8 cellular contexts compared by ENCODE assay signal in the genomic region with DNA sequence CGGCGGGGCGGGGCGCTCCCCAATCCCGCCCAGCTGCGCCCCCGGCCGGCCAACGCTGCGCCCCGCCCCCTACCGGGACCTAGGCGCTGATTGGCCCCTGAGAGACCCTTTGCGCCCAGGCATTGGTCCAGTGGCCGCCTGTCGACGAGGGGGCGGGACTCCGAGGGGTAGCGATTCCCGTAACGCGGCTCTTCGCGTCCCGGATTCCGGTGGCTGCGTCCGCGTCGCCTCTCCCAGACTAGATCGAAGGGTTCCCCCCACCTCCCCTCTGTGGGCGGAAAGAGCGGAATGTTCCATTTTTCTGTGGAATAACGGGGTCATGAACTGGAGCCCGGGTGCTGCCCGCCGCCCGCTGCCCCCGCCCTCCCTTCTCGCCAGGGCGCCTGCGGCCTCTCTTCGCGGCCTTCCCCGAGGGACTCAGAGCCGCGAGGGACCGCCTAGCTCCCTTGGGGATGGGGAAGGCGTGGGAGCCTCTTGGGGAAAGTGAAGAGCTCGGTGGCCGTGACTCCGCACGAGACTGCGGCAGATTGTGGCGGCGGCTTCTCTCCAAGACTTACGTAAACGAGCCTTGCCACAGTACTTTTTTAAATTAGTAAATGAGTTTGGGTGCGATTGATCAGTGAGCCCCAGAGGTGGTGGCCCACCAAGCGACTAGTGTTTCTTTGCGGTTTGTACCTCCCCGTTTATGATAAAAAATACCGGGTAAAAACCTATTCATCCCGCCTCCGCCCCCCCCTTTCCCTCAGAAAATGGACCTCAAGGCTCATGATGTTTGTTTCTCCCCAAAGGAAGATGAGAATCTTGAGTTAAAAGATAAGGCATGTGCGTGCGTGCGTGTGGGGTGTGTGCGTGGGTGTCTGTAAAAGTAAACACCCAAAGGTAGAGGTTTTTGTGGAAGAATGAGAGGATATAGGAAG. TPM values are rescaled to one million over a fixed set of nuclear protein-coding genes. Genes with fewer than 3 reads are reported as not detected.
A peak's percentile ranks its signal among the peaks of the same experiment; 100 is the strongest.
DNase-seq lines count a peak whose midpoint lies in the region; ATAC-seq and TF ChIP-seq lines count a peak whose summit lies in the region.

No MANE protein-coding gene starts in this region.

- TF ChIP-seq CTCF in NB4 (IDR thresholded peaks at IDR 0.05; ENCODE audit: low read depth, low read length) (no peak), testis (IDR thresholded peaks at IDR 0.05) (peak in 2 of 3 experiments; percentile 4 to 25)

- DNase-seq in NB4 (ENCODE audit: low read depth) = peak; percentile 96
- DNase-seq in SK-N-DZ (ENCODE audit: low spot score) = peak; percentile 96
- peak; percentile 77 for DNase-seq in glomerular endothelial cell (ENCODE audit: extremely low read depth, low read depth, low spot score)
- DNase-seq in occipital lobe (lab: John Stamatoyannopoulos, UW) = peak; percentile 97
- peak; percentile 98 for DNase-seq in testis

- peak overlapping the region; percentile 99 for H3K27ac Mint-ChIP-seq in activated naive CD4-positive, alpha-beta T cell treated with anti-CD3 and anti-CD28 coated beads, Interleukin-2, amount 50 U/mL, for 24 hours

- peaks cover 27% of the 10 kb centered on the region for H3K4me1 ChIP-seq in testis

- H3K9me3 ChIP-seq in testis = no peaks in the 10 kb centered on the region

- H3K4me3 ChIP-seq in GM08714 (ENCODE audit: low read length) (peak overlapping the region; percentile 82), NB4 (ENCODE audit: low read depth, low read length) (peak overlapping the region; percentile 65), testis (peak overlapping the region; percentile 75 to 95)

- peak overlapping the region; percentile 98 to 99 for H3K27ac ChIP-seq in testis

- no peaks in the 10 kb centered on the region for H3K36me3 ChIP-seq in testis (ENCODE audit: low read depth, missing control alignments)

- TF ChIP-seq POLR2A in NB4 (IDR thresholded peaks at IDR 0.05; ENCODE audit: extremely low read depth, insufficient read length) = peak; percentile 59
- peak; percentile 67 for TF ChIP-seq POLR2A in testis (IDR thresholded peaks at IDR 0.05)

- peaks cover 15% of the 10 kb centered on the region for H3K36me3 Mint-ChIP-seq in activated naive CD4-positive, alpha-beta T cell treated with anti-CD3 and anti-CD28 coated beads, Interleukin-2, amount 50 U/mL, for 24 hours

- no peaks in the 10 kb centered on the region for H3K9me3 Mint-ChIP-seq in activated naive CD4-positive, alpha-beta T cell treated with anti-CD3 and anti-CD28 coated beads, Interleukin-2, amount 50 U/mL, for 24 hours

- peak overlapping the region; percentile 98 for H3K4me3 Mint-ChIP-seq in activated naive CD4-positive, alpha-beta T cell treated with anti-CD3 and anti-CD28 coated beads, Interleukin-2, amount 50 U/mL, for 24 hours

- H3K27me3 ChIP-seq in testis = no peaks in the 10 kb centered on the region

- peak; percentile 94 for ATAC-seq in HG02588 (IDR thresholded peaks at IDR 0.05; ENCODE audit: unreplicated experiment)

- intact Hi-C loops in testis (cut with DNase I; ENCODE audit: low total_unique reads) = no loop called here

- peaks cover 53% of the 10 kb centered on the region for H3K4me1 Mint-ChIP-seq in activated naive CD4-positive, alpha-beta T cell treated with anti-CD3 and anti-CD28 coated beads, Interleukin-2, amount 50 U/mL, for 24 hours

- WGBS in testis, 2 donors = 0% methylated on average over 31 to 69 of the region's 70 CpGs

- H3K27me3 Mint-ChIP-seq in activated naive CD4-positive, alpha-beta T cell treated with anti-CD3 and anti-CD28 coated beads, Interleukin-2, amount 50 U/mL, for 24 hours = no peaks in the 10 kb centered on the region

RNA-seq across cellular contexts. Expression of a gene that starts 0.5 kb away (rescaled TPM):
- polyA plus RNA-seq in SK-N-DZ (2014; cell fraction: cytosol; rRNA removed) = 12.0 and 13.2 TPM in 2 replicates
- 8.9 and 11.2 TPM in 2 replicates for polyA plus RNA-seq in SK-N-DZ (2014; cell fraction: nucleus; rRNA removed)
- 301 and 434 TPM in 2 replicates for total RNA-seq in glomerular endothelial cell
- 32.0 TPM for total RNA-seq in occipital lobe
- 10 to 100 TPM; 83.1 to 98.2 TPM for total RNA-seq in testis
- polyA plus RNA-seq in testis (ENCODE audit: insufficient read depth, low read depth, low replicate concordance) = 63.0 TPM

Comparison
In these comparisons a context has a peak if more than half of its experiments do, and no peak if none do; other contexts are left out.
1. Peak in every context shown above with its lines: DNase-seq, ATAC-seq, H3K4me3 ChIP-seq and H3K27ac ChIP-seq.